ENCODE assay signal across 8 cellular contexts in genomic region chr21:33975548-33976081, GRCh38.
DNase-seq lines count a peak whose midpoint lies in the region; ATAC-seq and TF ChIP-seq lines count a peak whose summit lies in the region.

No MANE protein-coding gene starts in this region.

- POLR2A ChIA-PET in Panc1 (lab: Charles Lee) = no interaction called here

- H3K4me1 Mint-ChIP-seq in activated T-helper 1 cell treated with anti-CD3 and anti-CD28 coated beads, Interleukin-12 subunit alpha, Interleukin-12 subunit beta, Interleukin-2, Interleukin-4 antibody, amounts not matched to agents 30 ng/mL and 10 ng/mL and 1 ng/mL, durations not matched to agents 14 hours and 24 hours and 36 hours (ENCODE audit: low read depth) = peaks cover 69% of the 10 kb centered on the region

- CTCF ChIA-PET in Panc1 (lab: Charles Lee) = no interaction called here

- no peaks in the 10 kb centered on the region for H3K9me3 ChIP-seq in Panc1 (ENCODE audit: control insufficient read depth, insufficient read depth, low read depth, low read length)

- ATAC-seq in GM18867 (IDR thresholded peaks at IDR 0.05; ENCODE audit: unreplicated experiment) = peak; percentile 82
- ATAC-seq in HG02938 (IDR thresholded peaks at IDR 0.05; ENCODE audit: unreplicated experiment) = peak; percentile 80
- ATAC-seq in Panc1 = no peak

- no peaks in the 10 kb centered on the region for H3K27me3 ChIP-seq in Panc1 (ENCODE audit: control insufficient read depth, insufficient read depth, low read length)

- H3K27me3 Mint-ChIP-seq in activated T-helper 1 cell treated with anti-CD3 and anti-CD28 coated beads, Interleukin-12 subunit alpha, Interleukin-12 subunit beta, Interleukin-2, Interleukin-4 antibody, amounts not matched to agents 30 ng/mL and 10 ng/mL and 1 ng/mL, durations not matched to agents 14 hours and 24 hours and 36 hours (ENCODE audit: insufficient read depth) = no peaks in the 10 kb centered on the region

- no peaks in the 10 kb centered on the region for H3K36me3 ChIP-seq in Panc1 (ENCODE audit: control insufficient read depth, insufficient read depth, low read length)

- H3K4me3 Mint-ChIP-seq in activated T-helper 1 cell treated with anti-CD3 and anti-CD28 coated beads, Interleukin-12 subunit alpha, Interleukin-12 subunit beta, Interleukin-2, Interleukin-4 antibody, amounts not matched to agents 30 ng/mL and 10 ng/mL and 1 ng/mL, durations not matched to agents 14 hours and 24 hours and 36 hours = peak overlapping the region; percentile 75

- H3K36me3 Mint-ChIP-seq in activated T-helper 1 cell treated with anti-CD3 and anti-CD28 coated beads, Interleukin-12 subunit alpha, Interleukin-12 subunit beta, Interleukin-2, Interleukin-4 antibody, amounts not matched to agents 30 ng/mL and 10 ng/mL and 1 ng/mL, durations not matched to agents 14 hours and 24 hours and 36 hours (ENCODE audit: low read depth) = peaks cover 14% of the 10 kb centered on the region

- peak overlapping the region; percentile 80 for H3K27ac ChIP-seq in Panc1 (ENCODE audit: low read length)

- in situ Hi-C loops in Panc1 (cut with HindIII; ENCODE audit: low pct_unique_long_range_greater_than_20kb, low sequenced_read_pairs) = no loop called here

- H3K27ac Mint-ChIP-seq in activated T-helper 1 cell treated with anti-CD3 and anti-CD28 coated beads, Interleukin-12 subunit alpha, Interleukin-12 subunit beta, Interleukin-2, Interleukin-4 antibody, amounts not matched to agents 30 ng/mL and 10 ng/mL and 1 ng/mL, durations not matched to agents 14 hours and 24 hours and 36 hours = peak overlapping the region; percentile 100

- H3K4me3 ChIP-seq in Panc1 (ENCODE audit: low read depth in 2 of 2, low read length in 2 of 2) = no peak overlapping the region

- H3K9me3 Mint-ChIP-seq in activated T-helper 1 cell treated with anti-CD3 and anti-CD28 coated beads, Interleukin-12 subunit alpha, Interleukin-12 subunit beta, Interleukin-2, Interleukin-4 antibody, amounts not matched to agents 30 ng/mL and 10 ng/mL and 1 ng/mL, durations not matched to agents 14 hours and 24 hours and 36 hours = peaks cover 4% of the 10 kb centered on the region

- BruUV-seq in Panc1 (replicated peaks; lab: Mats Ljungman, UMichigan) = no TSS peak

- no peak for TF ChIP-seq CTCF in Panc1 (IDR thresholded peaks at IDR 0.05)

- intact Hi-C loops in Panc1 (cut with micrococcal nuclease; ENCODE audit: unreplicated experiment) = no loop called here
- intact Hi-C loops in activated T-helper 1 cell treated with anti-CD3 and anti-CD28 coated beads, Interleukin-12 subunit alpha, Interleukin-12 subunit beta, Interleukin-2, Interleukin-4 antibody, amounts not matched to agents 30 ng/mL and 10 ng/mL and 1 ng/mL, durations not matched to agents 14 hours and 24 hours and 36 hours (cut with micrococcal nuclease) = loop anchor here (1.0 to 5.0 kb wide), 12 partner anchors 9 to 372 kb away; partner anchors contain the start of gene ATP5PO

- peaks cover 34% of the 10 kb centered on the region for H3K4me1 ChIP-seq in Panc1 (ENCODE audit: control insufficient read depth, insufficient read depth, low read length)

- no peak for DNase-seq in Panc1 (ENCODE audit: low read depth, low spot score)
- DNase-seq in activated T-helper 1 cell treated with anti-CD3 and anti-CD28 coated beads, Interleukin-12 subunit alpha, Interleukin-12 subunit beta, Interleukin-2, Interleukin-4 antibody, amounts not matched to agents 30 ng/mL and 10 ng/mL and 1 ng/mL, durations not matched to agents 14 hours and 24 hours and 36 hours (ENCODE audit: low spot score) = peak; percentile 72
- DNase-seq in kidney glomerular epithelial cell (lab: John Stamatoyannopoulos, UW) = peak; percentile 51
- DNase-seq in stimulated activated CD8-positive, alpha-beta memory T cell treated with anti-CD3 and anti-CD28 coated beads, Interleukin-4, amount 100 ng/mL, for 24 hours (ENCODE audit: low read depth) = peak; percentile 55
- no peak for DNase-seq in 8988T
- DNase-seq in NCI-H2171 treated with DMSO at 0.1 percent for 48 hours (lab: John Stamatoyannopoulos, UW) = no peak

Comparison
In these comparisons a context has a peak if more than half of its experiments do, and no peak if none do; other contexts are left out.
1. DNase-seq: peak in activated T-helper 1 cell treated with anti-CD3 and anti-CD28 coated beads, Interleukin-12 subunit alpha, Interleukin-12 subunit beta, Interleukin-2, Interleukin-4 antibody, amounts not matched to agents 30 ng/mL and 10 ng/mL and 1 ng/mL, durations not matched to agents 14 hours and 24 hours and 36 hours (single experiment), kidney glomerular epithelial cell (single experiment) and stimulated activated CD8-positive, alpha-beta memory T cell treated with anti-CD3 and anti-CD28 coated beads, Interleukin-4, amount 100 ng/mL, for 24 hours (single experiment); none in Panc1 (single experiment), 8988T (single experiment) and NCI-H2171 treated with DMSO at 0.1 percent for 48 hours (single experiment).